ENCODE assay signal across 9 cellular contexts in genomic region chr20:48758206-48758820, GRCh38.
DNase-seq lines count a peak whose midpoint lies in the region; ATAC-seq and TF ChIP-seq lines count a peak whose summit lies in the region.
"Had no signal": no experiment of that assay in that cellular context is flagged by ENCODE, and none has a peak within 500 bp of the region (broad histone marks: within the 10 kb centered on the region; RNA-seq: fewer than 3 reads in every experiment).

No MANE protein-coding gene starts in this region.

- POLR2A ChIA-PET in activated CD8-positive, alpha-beta T cell treated with anti-CD3 and anti-CD28 coated beads for 36 hours (lab: Charles Lee), result interaction anchor here (1.1 to 4.8 kb wide), 2 partner anchors 19 to 39 kb away, joined by 3 to 28 read pairs; no protein-coding TSS in a partner anchor

- peak overlapping the region; percentile 28 for H3K27ac ChIP-seq in lower lobe of right lung
- H3K27ac ChIP-seq: brain microvascular endothelial cell had no signal

- no peak overlapping the region for H3K4me3 ChIP-seq in lower lobe of right lung
- H3K4me3 ChIP-seq in HAP-1, result no peak overlapping the region

- CTCF ChIA-PET in activated CD8-positive, alpha-beta T cell treated with anti-CD3 and anti-CD28 coated beads for 36 hours (lab: Charles Lee), result interaction anchor here (1.1 to 1.9 kb wide), 2 partner anchors 14 to 28 kb away, joined by 3 to 4 read pairs; no protein-coding TSS in a partner anchor

- intact Hi-C loops in CD14-positive monocyte (cut with micrococcal nuclease), result loop anchor here in 1 of 2 donors (5.0 kb wide), 1 partner anchor 36 kb away; no protein-coding TSS in a partner anchor
- intact Hi-C loops in activated CD8-positive, alpha-beta T cell treated with anti-CD3 and anti-CD28 coated beads for 36 hours (cut with micrococcal nuclease), result no loop called here
- intact Hi-C loops in lower lobe of right lung (cut with DNase I), result no loop called here

- H3K36me3 Mint-ChIP-seq in CD14-positive monocyte, result peaks cover 35 to 40% of the 10 kb centered on the region in 2 donors
- H3K36me3 Mint-ChIP-seq in activated CD8-positive, alpha-beta T cell treated with anti-CD3 and anti-CD28 coated beads for 36 hours (ENCODE audit: low read depth), result peaks cover 70% of the 10 kb centered on the region

- peak overlapping the region; percentile 87 to 98 (median 93) for H3K27ac Mint-ChIP-seq in CD14-positive monocyte
- peak overlapping the region; percentile 90 for H3K27ac Mint-ChIP-seq in activated CD8-positive, alpha-beta T cell treated with anti-CD3 and anti-CD28 coated beads for 36 hours

- no peak for TF ChIP-seq CTCF in CD14-positive monocyte (IDR thresholded peaks at IDR 0.05)
- no peak for TF ChIP-seq CTCF in activated CD8-positive, alpha-beta T cell treated with anti-CD3 and anti-CD28 coated beads for 36 hours (IDR thresholded peaks at IDR 0.05)
- no peak for TF ChIP-seq CTCF in lower lobe of right lung (IDR thresholded peaks at IDR 0.05)
- TF ChIP-seq CTCF in GM13977 (IDR thresholded peaks at IDR 0.05; ENCODE audit: extremely low read depth, insufficient read depth, missing control alignments), result no peak

- H3K4me1 ChIP-seq in lower lobe of right lung, result peaks cover 58% of the 10 kb centered on the region
- H3K4me1 ChIP-seq in HAP-1, result peaks cover under 1% of the 10 kb centered on the region; the same call in 1 of the 2 replicates

- in situ Hi-C loops in GM13977 (cut with MboI; ENCODE audit: low pct_unique_long_range_greater_than_20kb, low sequenced_read_pairs, unreplicated experiment) (no loop called here), HAP-1 (cut with MboI; ENCODE audit: low sequenced_read_pairs) (no loop called here)

- H3K9me3 ChIP-seq in lower lobe of right lung, result peaks cover 6% of the 10 kb centered on the region
- H3K9me3 ChIP-seq in HAP-1, result peaks cover 3% of the 10 kb centered on the region; the same call in 1 of the 2 replicates

- peaks cover 0 to 2% (median 0%) of the 10 kb centered on the region in 3 donors for H3K27me3 Mint-ChIP-seq in CD14-positive monocyte (ENCODE audit: low read depth in 3 of 3)
- no peaks in the 10 kb centered on the region for H3K27me3 Mint-ChIP-seq in activated CD8-positive, alpha-beta T cell treated with anti-CD3 and anti-CD28 coated beads for 36 hours

- H3K36me3 ChIP-seq in lower lobe of right lung (no peaks in the 10 kb centered on the region), HAP-1 (replicated peaks) (no peaks in the 10 kb centered on the region)
- H3K36me3 ChIP-seq: brain microvascular endothelial cell had no signal

- H3K4me1 Mint-ChIP-seq in CD14-positive monocyte, result peaks cover 96% of the 10 kb centered on the region
- H3K4me1 Mint-ChIP-seq in activated CD8-positive, alpha-beta T cell treated with anti-CD3 and anti-CD28 coated beads for 36 hours (ENCODE audit: low read depth), result peaks cover 82% of the 10 kb centered on the region

- ATAC-seq in activated CD8-positive, alpha-beta T cell treated with anti-CD3 and anti-CD28 coated beads for 36 hours, result no peak
- ATAC-seq in lower lobe of right lung (peak; percentile 21 to 33), GM19463 (IDR thresholded peaks at IDR 0.05; ENCODE audit: unreplicated experiment) (no peak)

- no peak for DNase-seq in CD14-positive monocyte (ENCODE audit: low spot score)
- DNase-seq in MV-4-11 (lab: John Stamatoyannopoulos, UW), result peak; percentile 64
- peak; percentile 59 for DNase-seq in activated CD8-positive, alpha-beta T cell treated with anti-CD3 and anti-CD28 coated beads for 36 hours
- no peak for DNase-seq in lower lobe of right lung
- no peak for DNase-seq in GM13977 (ENCODE audit: low spot score)
- DNase-seq in cerebellar nuclear complex (lab: John Stamatoyannopoulos, UW), result no peak
- no peak for DNase-seq in HAP-1 (ENCODE audit: low spot score in 2 of 2)
- DNase-seq: brain microvascular endothelial cell had no signal

- H3K4me3 Mint-ChIP-seq in CD14-positive monocyte, result peak overlapping the region in 1 of 2 donors; percentile 58
- peak overlapping the region; percentile 25 for H3K4me3 Mint-ChIP-seq in activated CD8-positive, alpha-beta T cell treated with anti-CD3 and anti-CD28 coated beads for 36 hours

- H3K9me3 Mint-ChIP-seq in CD14-positive monocyte, result peaks cover 0 to 9% (median 5%) of the 10 kb centered on the region in 7 donors
- H3K9me3 Mint-ChIP-seq in activated CD8-positive, alpha-beta T cell treated with anti-CD3 and anti-CD28 coated beads for 36 hours, result peaks cover 22% of the 10 kb centered on the region

- H3K27me3 ChIP-seq in lower lobe of right lung (ENCODE audit: low read depth) (no peaks in the 10 kb centered on the region), HAP-1 (ENCODE audit: low read depth) (no peaks in the 10 kb centered on the region)
- H3K27me3 ChIP-seq: brain microvascular endothelial cell had no signal

Comparison
In these comparisons a context has a peak if more than half of its experiments do, and no peak if none do; other contexts are left out.
1. DNase-seq: peak in MV-4-11 (single experiment) and activated CD8-positive, alpha-beta T cell treated with anti-CD3 and anti-CD28 coated beads for 36 hours (single experiment); none in CD14-positive monocyte (single experiment), lower lobe of right lung (single experiment), GM13977 (single experiment), cerebellar nuclear complex (0 of 2) and HAP-1 (0 of 2).
2. ATAC-seq: peak in lower lobe of right lung (2 of 2); none in activated CD8-positive, alpha-beta T cell treated with anti-CD3 and anti-CD28 coated beads for 36 hours (single experiment) and GM19463 (single experiment).